In the genomic region with DNA sequence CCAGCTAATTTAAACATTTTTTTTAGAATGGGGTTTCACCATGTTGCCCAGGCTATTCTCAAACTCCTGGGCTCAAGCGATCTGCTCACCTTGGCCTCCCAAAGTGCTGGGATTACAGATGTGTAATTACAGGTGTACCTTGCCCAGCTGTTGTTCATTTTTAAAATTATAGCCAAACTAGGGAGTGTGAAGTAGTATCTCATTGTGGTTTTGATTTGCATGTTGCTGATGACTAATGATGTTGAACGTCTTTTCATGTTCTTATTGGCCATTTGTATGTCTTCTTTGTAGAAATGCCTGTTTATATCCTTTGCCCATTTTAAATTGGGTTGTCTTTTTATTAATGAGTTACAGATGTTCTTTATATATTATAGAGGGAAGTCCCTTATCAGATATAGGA, we compare ENCODE assay signal across 26 cellular contexts. TPM values are rescaled to one million over a fixed set of nuclear protein-coding genes. Genes with fewer than 3 reads are reported as not detected.
DNase-seq lines count a peak whose midpoint lies in the region; ATAC-seq and TF ChIP-seq lines count a peak whose summit lies in the region.
"Had no signal": no experiment of that assay in that cellular context is flagged by ENCODE, and none has a peak within 500 bp of the region (broad histone marks: within the 10 kb centered on the region; RNA-seq: fewer than 3 reads in every experiment).

No MANE protein-coding gene starts in this region.

- H3K9me3 Mint-ChIP-seq in activated naive CD4-positive, alpha-beta T cell treated with anti-CD3 and anti-CD28 coated beads, Interleukin-2, amount 10 ng/mL, durations not matched to agents 7 days and 5 days = no peaks in the 10 kb centered on the region
- no peaks in the 10 kb centered on the region for H3K9me3 Mint-ChIP-seq in endothelial cell (ENCODE audit: unreplicated experiment)
- H3K9me3 Mint-ChIP-seq: activated T-helper 2 cell treated with anti-CD3 and anti-CD28 coated beads, Interferon-gamma antibody, Interleukin-2, Interleukin-4, amounts not matched to agents 10 μg/mL and 5 μg/mL and 100 μg/mL, durations not matched to agents 14 hours and 24 hours and 36 hours; brain; nephron had no signal

- ATAC-seq in GM19035 (IDR thresholded peaks at IDR 0.05; ENCODE audit: unreplicated experiment) = no peak
- ATAC-seq: pancreas had no signal

- H3K36me3 Mint-ChIP-seq in activated naive CD4-positive, alpha-beta T cell treated with anti-CD3 and anti-CD28 coated beads, Interleukin-2, amount 10 ng/mL, durations not matched to agents 7 days and 5 days = peaks cover 43% of the 10 kb centered on the region
- H3K36me3 Mint-ChIP-seq in endothelial cell (ENCODE audit: low read depth, unreplicated experiment) = peaks cover 24% of the 10 kb centered on the region

- no peaks in the 10 kb centered on the region for H3K27me3 Mint-ChIP-seq in activated naive CD4-positive, alpha-beta T cell treated with anti-CD3 and anti-CD28 coated beads, Interleukin-2, amount 10 ng/mL, durations not matched to agents 7 days and 5 days
- H3K27me3 Mint-ChIP-seq in endothelial cell (ENCODE audit: unreplicated experiment) = peaks cover 5% of the 10 kb centered on the region
- H3K27me3 Mint-ChIP-seq: brain had no signal

- DNase-seq in activated naive CD4-positive, alpha-beta T cell treated with anti-CD3 and anti-CD28 coated beads, Interleukin-2, amount 10 ng/mL, durations not matched to agents 7 days and 5 days = no peak
- DNase-seq in activated naive CD4-positive, alpha-beta T cell treated with anti-CD3 and anti-CD28 coated beads, Interleukin-2, amount 50 U/mL, for 16 hours = no peak
- DNase-seq in NAMALWA (ENCODE audit: low spot score) = peak; percentile 65
- no peak for DNase-seq in endothelial cell (ENCODE audit: low spot score)
- no peak for DNase-seq in effector CD8-positive, alpha-beta T cell (lab: John Stamatoyannopoulos, UW)
- no peak for DNase-seq in NCI-H510A (lab: John Stamatoyannopoulos, UW)
- DNase-seq: ACHN; activated CD4-positive, alpha-beta T cell treated with anti-CD3 and anti-CD28 coated beads for 1 hour; effector memory CD4-positive, alpha-beta T cell; esophagus squamous epithelium; GM23248; KBM-7; left ventricle myocardium inferior; midbrain; MM.1S; NCI-H1436 treated with DMSO at 0.1 percent for 48 hours; NCI-H2107; NCI-H446 treated with DMSO at 0.1 percent for 48 hours; PC-9; SHP77; SW 1271 had no signal

- peaks cover 35% of the 10 kb centered on the region for H3K4me1 Mint-ChIP-seq in activated naive CD4-positive, alpha-beta T cell treated with anti-CD3 and anti-CD28 coated beads, Interleukin-2, amount 10 ng/mL, durations not matched to agents 7 days and 5 days
- peaks cover 35% of the 10 kb centered on the region for H3K4me1 Mint-ChIP-seq in endothelial cell (ENCODE audit: unreplicated experiment)

- H3K27ac Mint-ChIP-seq in activated naive CD4-positive, alpha-beta T cell treated with anti-CD3 and anti-CD28 coated beads, Interleukin-2, amount 10 ng/mL, durations not matched to agents 7 days and 5 days = peak overlapping the region; percentile 13
- H3K27ac Mint-ChIP-seq in endothelial cell (ENCODE audit: unreplicated experiment) = no peak overlapping the region
- H3K27ac Mint-ChIP-seq: activated T-helper 2 cell treated with anti-CD3 and anti-CD28 coated beads, Interferon-gamma antibody, Interleukin-2, Interleukin-4, amounts not matched to agents 10 μg/mL and 5 μg/mL and 100 μg/mL, durations not matched to agents 14 hours and 24 hours and 36 hours; brain; nephron had no signal

- CTCF ChIA-PET in activated naive CD4-positive, alpha-beta T cell treated with anti-CD3 and anti-CD28 coated beads, Interleukin-2, amount 10 ng/mL, durations not matched to agents 7 days and 5 days (lab: Charles Lee) = no interaction called here

- no peak overlapping the region for H3K4me3 Mint-ChIP-seq in activated naive CD4-positive, alpha-beta T cell treated with anti-CD3 and anti-CD28 coated beads, Interleukin-2, amount 10 ng/mL, durations not matched to agents 7 days and 5 days
- peak overlapping the region; percentile 59 for H3K4me3 Mint-ChIP-seq in endothelial cell (ENCODE audit: unreplicated experiment)
- H3K4me3 Mint-ChIP-seq: brain, nephron had no signal

- no peak for TF ChIP-seq CTCF in endothelial cell (IDR thresholded peaks at IDR 0.05; ENCODE audit: unreplicated experiment)

RNA-seq across cellular contexts. Expression of gene EHMT1, which starts 31.5 kb away (rescaled TPM):
- total RNA-seq in endothelial cell (ENCODE audit: unreplicated experiment) = 120 TPM

RNA-seq across cellular contexts. Expression of gene ARRDC1, which starts 44.8 kb away (rescaled TPM):
- total RNA-seq in endothelial cell (ENCODE audit: unreplicated experiment) = 20.3 TPM

RNA-seq across cellular contexts. Expression of gene ZMYND19, which starts 59.9 kb away (rescaled TPM):
- 25.6 TPM for total RNA-seq in endothelial cell (ENCODE audit: unreplicated experiment)
